1 cellular context compared by ENCODE assay signal in genomic region chr2:129690049-129690448, GRCh38.
TF ChIP-seq lines count a peak whose summit lies in the region.

No MANE protein-coding gene starts in this region.

TF ChIP-seq in H1, 55 proteins besides CTCF, POLR2A, EP300 and RAD21:
- TF ChIP-seq TAF1 (IDR thresholded peaks at IDR 0.05; ENCODE audit: low read depth, low read length) (no peak), HDAC2 (IDR thresholded peaks at IDR 0.05; ENCODE audit: borderline replicate concordance in 1 of 2, low read depth in 2 of 2, low read length in 2 of 2) (no peak), CBX5 (IDR thresholded peaks at IDR 0.05; ENCODE audit: low read depth, low read length) (no peak), MAX (IDR thresholded peaks at IDR 0.05) (no peak), CHD7 (IDR thresholded peaks at IDR 0.05; ENCODE audit: insufficient replicate concordance, low read length) (no peak), HDAC6 (IDR thresholded peaks at IDR 0.05; ENCODE audit: low read depth, low read length) (no peak), YY1 (IDR thresholded peaks at IDR 0.05; ENCODE audit: low read depth, low read length) (no peak), GABPA (IDR thresholded peaks at IDR 0.05; ENCODE audit: borderline replicate concordance, insufficient read depth, low read length) (no peak), SRF (IDR thresholded peaks at IDR 0.05; ENCODE audit: low read depth, low read length) (no peak), MAFK (IDR thresholded peaks at IDR 0.05; ENCODE audit: low read depth, low read length) (no peak), BRCA1 (IDR thresholded peaks at IDR 0.05; ENCODE audit: low read depth, low read length) (no peak), RNF2 (IDR thresholded peaks at IDR 0.05; ENCODE audit: borderline replicate concordance, low read depth, low read length, missing control alignments, poor library complexity, severe bottlenecking) (no peak), KDM5A (IDR thresholded peaks at IDR 0.05; ENCODE audit: low read length) (no peak), TBP (IDR thresholded peaks at IDR 0.05; ENCODE audit: low read depth, low read length) (no peak), NANOG (IDR thresholded peaks at IDR 0.05; ENCODE audit: insufficient read depth, low read depth, low read length, poor library complexity, severe bottlenecking) (no peak), CHD2 (IDR thresholded peaks at IDR 0.05; ENCODE audit: low read length) (no peak), CHD1 (IDR thresholded peaks at IDR 0.05; ENCODE audit: low read depth, low read length) (no peak), USF2 (IDR thresholded peaks at IDR 0.05; ENCODE audit: low read length) (no peak), PHF8 (conservative IDR thresholded peaks at IDR 0.05; ENCODE audit: low read depth, low read length) (no peak)
